Comparison of ENCODE assay signal across 17 cellular contexts in the genomic region with DNA sequence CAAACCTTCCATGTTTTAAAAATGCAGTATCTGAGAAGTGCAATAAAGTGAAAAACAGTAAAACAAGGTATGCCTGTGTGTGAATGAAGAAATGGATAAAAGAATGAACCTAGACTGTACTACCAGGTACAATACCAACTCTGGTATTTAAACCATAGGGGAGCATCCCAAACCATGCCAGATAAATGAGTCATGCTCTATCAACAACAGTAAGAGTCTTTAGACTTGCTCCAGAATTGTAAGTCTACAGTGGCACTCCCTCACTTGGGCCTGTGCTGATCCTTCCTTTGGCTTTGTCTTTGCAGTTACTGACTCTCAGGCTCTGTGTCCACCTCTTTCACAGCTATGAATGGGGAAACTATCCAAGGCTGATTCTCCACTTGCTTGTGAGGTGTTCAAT. TPM values are rescaled to one million over a fixed set of nuclear protein-coding genes. Genes with fewer than 3 reads are reported as not detected.
DNase-seq lines count a peak whose midpoint lies in the region; ATAC-seq, FAIRE-seq and TF ChIP-seq lines count a peak whose summit lies in the region.
"Had no signal": no experiment of that assay in that cellular context is flagged by ENCODE, and none has a peak within 500 bp of the region (broad histone marks: within the 10 kb centered on the region; RNA-seq: fewer than 3 reads in every experiment).

No MANE protein-coding gene starts in this region.

- H3K4me1 ChIP-seq in keratinocyte (ENCODE audit: control insufficient read depth, extremely low read depth, insufficient read depth, low read length): peaks cover 7% of the 10 kb centered on the region
- H3K4me1 ChIP-seq: colonic mucosa, Peyer's patch had no signal

- peak; percentile 79 for FAIRE-seq in keratinocyte (lab: Jason Lieb, UNC)
- FAIRE-seq: H1 had no signal

- no peak overlapping the region for H3K27ac ChIP-seq in keratinocyte (ENCODE audit: control insufficient read depth, insufficient read depth, low read length)
- H3K27ac ChIP-seq: colonic mucosa, neural progenitor cell, Peyer's patch had no signal

- H3K36me3 ChIP-seq in keratinocyte (ENCODE audit: control insufficient read depth in 2 of 2, extremely low read depth in 1 of 2, insufficient read depth in 2 of 2, low read length in 2 of 2): no peaks in the 10 kb centered on the region
- H3K36me3 ChIP-seq: colonic mucosa, neural progenitor cell, Peyer's patch had no signal

- H3K9me3 ChIP-seq in keratinocyte (ENCODE audit: control insufficient read depth, low read depth, low read length): no peaks in the 10 kb centered on the region
- H3K9me3 ChIP-seq: colonic mucosa, Peyer's patch had no signal

- H3K9ac ChIP-seq in keratinocyte (ENCODE audit: control insufficient read depth, extremely low read depth, insufficient read depth, low read length): no peak overlapping the region
- H3K9ac ChIP-seq: neural progenitor cell had no signal

- no peaks in the 10 kb centered on the region for H3K79me2 ChIP-seq in keratinocyte (ENCODE audit: control insufficient read depth, insufficient read depth, low read length)

- no peaks in the 10 kb centered on the region for H3K9me1 ChIP-seq in keratinocyte (ENCODE audit: control insufficient read depth, extremely low read depth, insufficient read depth, low read length)

- TF ChIP-seq CTCF in astrocyte of the spinal cord (IDR thresholded peaks at IDR 0.05; ENCODE audit: low read depth, low read length) (no peak), keratinocyte (optimal IDR thresholded peaks at IDR 0.05 in 1 of 3, IDR thresholded peaks at IDR 0.05 in 1 of 3, conservative IDR thresholded peaks at IDR 0.05 in 1 of 3; ENCODE audit: extremely low read depth in 1 of 3, insufficient read depth in 2 of 3, low read length in 3 of 3) (no peak)

- dilution Hi-C loops in keratinocyte (cut with MboI; ENCODE audit: extremely low pct_ligation_motif_present, low sequenced_read_pairs): no loop called here

- H4K20me1 ChIP-seq in keratinocyte (ENCODE audit: control insufficient read depth, extremely low read depth, insufficient read depth, low read length): no peaks in the 10 kb centered on the region

- H3K4me3 ChIP-seq in astrocyte of the spinal cord (ENCODE audit: low read depth, low read length) (no peak overlapping the region), keratinocyte (ENCODE audit: control insufficient read depth in 2 of 3, extremely low read depth in 1 of 3, insufficient read depth in 2 of 3, low read depth in 1 of 3, low read length in 3 of 3) (no peak overlapping the region)
- H3K4me3 ChIP-seq: colonic mucosa, neural progenitor cell, Peyer's patch had no signal

- in situ Hi-C loops in astrocyte of the spinal cord (cut with HindIII; ENCODE audit: low sequenced_read_pairs): no loop called here

- no peak overlapping the region for H2AFZ ChIP-seq in keratinocyte (ENCODE audit: control insufficient read depth, low read length)
- H2AFZ ChIP-seq: neural progenitor cell had no signal

- H3K27me3 ChIP-seq in keratinocyte (ENCODE audit: control insufficient read depth, extremely low read depth, insufficient read depth, low read length): no peaks in the 10 kb centered on the region
- H3K27me3 ChIP-seq: colonic mucosa, neural progenitor cell, Peyer's patch had no signal

- ATAC-seq in HG03045 (IDR thresholded peaks at IDR 0.05; ENCODE audit: unreplicated experiment): no peak

- DNase-seq in Daoy (ENCODE audit: low read depth) (peak; percentile 35), M059J (ENCODE audit: low read depth) (peak; percentile 75), astrocyte of the spinal cord (ENCODE audit: low read depth, low spot score) (peak; percentile 55), keratinocyte (ENCODE audit: low read depth, low spot score) (no peak), NOMO-1 treated with DMSO at 0.1 percent for 48 hours (lab: John Stamatoyannopoulos, UW; ENCODE audit: unreplicated experiment) (no peak)
- DNase-seq in activated CD8-positive, alpha-beta memory T cell treated with anti-CD3 and anti-CD28 coated beads, Interleukin-2, amount 50 U/mL, for 48 hours: no peak
- DNase-seq in activated CD4-positive, alpha-beta T cell treated with anti-CD3 and anti-CD28 coated beads for 1 hour: no peak
- DNase-seq: activated CD4-positive, alpha-beta memory T cell treated with anti-CD3 and anti-CD28 coated beads, Interleukin-2, amount 10 ng/mL, durations not matched to agents 7 days and 5 days; activated T-cell treated with anti-CD3 and anti-CD28 coated beads, Interleukin-2, amount 50 U/mL, for 48 hours; colonic mucosa; MV-4-11; NCI-H526 treated with DMSO at 0.1 percent for 48 hours; Peyer's patch; SW 1271 had no signal

- H3K4me2 ChIP-seq in keratinocyte (ENCODE audit: control insufficient read depth, extremely low read depth, insufficient read depth, low read depth, low read length): no peak overlapping the region
- H3K4me2 ChIP-seq: neural progenitor cell had no signal

RNA-seq across cellular contexts. Expression of gene BBS10, which starts 38.1 kb away (rescaled TPM):
- total RNA-seq in Daoy (2014; rRNA removed; shearing (Covaris generic)): 9.3 and 13.7 TPM in 2 replicates
- 7.0 and 8.9 TPM in 2 replicates for total RNA-seq in M059J (2014; rRNA removed; shearing (Covaris generic))
- 4.9 to 11.5 TPM (median 9.1 TPM) in 3 replicates for polyA plus RNA-seq in keratinocyte
- polyA plus RNA-seq in keratinocyte (2011; ENCODE audit: low read depth): 1.9 TPM
- polyA plus RNA-seq in keratinocyte (2011; cell fraction: cytosol; rRNA removed): 2.7 and 7.6 TPM in 2 replicates
- polyA plus RNA-seq in keratinocyte (2011; cell fraction: nucleus; rRNA removed): 10.8 and 15.6 TPM in 2 replicates
- 4.2 and 5.0 TPM in 2 replicates for polyA plus RNA-seq in keratinocyte (2012; ENCODE audit: low replicate concordance)
- 0.66 to 7.3 TPM (median 3.7 TPM) in 3 replicates for polyA minus RNA-seq in keratinocyte
- 5.0 TPM for polyA minus RNA-seq in keratinocyte (2011; cell fraction: cytosol; rRNA and poly(A)+ RNA removed)
- 7.5 and 14.4 TPM in 2 replicates for polyA minus RNA-seq in keratinocyte (2011; cell fraction: nucleus; rRNA and poly(A)+ RNA removed)

Comparison
In these comparisons a context has a peak if more than half of its experiments do, and no peak if none do; other contexts are left out.
1. DNase-seq: peak in Daoy (single experiment), M059J (single experiment) and astrocyte of the spinal cord (single experiment); none in keratinocyte (single experiment), activated CD8-positive, alpha-beta memory T cell treated with anti-CD3 and anti-CD28 coated beads, Interleukin-2, amount 50 U/mL, for 48 hours (single experiment), NOMO-1 treated with DMSO at 0.1 percent for 48 hours (single experiment) and activated CD4-positive, alpha-beta T cell treated with anti-CD3 and anti-CD28 coated beads for 1 hour (single experiment).